In the genomic region with DNA sequence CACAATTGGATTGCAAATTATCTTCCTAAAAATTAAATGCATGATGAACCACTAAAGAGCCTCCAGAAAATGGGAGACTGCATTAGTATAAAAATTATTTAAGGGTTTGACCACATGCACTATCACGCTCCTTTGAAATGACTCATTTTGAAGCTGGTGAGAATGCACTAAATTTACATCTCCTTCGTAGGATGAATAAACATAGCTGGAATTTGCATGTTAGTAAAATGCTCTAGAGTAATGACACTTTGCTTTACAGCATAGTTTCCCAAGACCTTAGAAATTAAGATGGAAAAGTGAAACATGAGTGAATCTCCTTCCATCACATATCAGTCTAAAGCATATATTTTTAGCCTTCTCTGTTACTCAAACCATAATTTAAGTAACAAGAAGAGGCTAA, we compare ENCODE assay signal across 1 cellular context.
TF ChIP-seq lines count a peak whose summit lies in the region.

No MANE protein-coding gene starts in this region.

TF ChIP-seq in IMR-90, 13 proteins besides CTCF, POLR2A, EP300 and RAD21 (continued from another document):
- TF ChIP-seq NFE2L2 (IDR thresholded peaks at IDR 0.05; ENCODE audit: low read depth, low read length): no peak
- 0 out of 2 replicates have a peak, but pooled peaks have one; percentile 28 for TF ChIP-seq BHLHE40 (IDR thresholded peaks at IDR 0.05; ENCODE audit: low read depth, low read length)
- TF ChIP-seq CHD1 (IDR thresholded peaks at IDR 0.05; ENCODE audit: low read depth, low read length): no peak
- TF ChIP-seq MAFK (IDR thresholded peaks at IDR 0.05; ENCODE audit: low read depth, low read length): peak; percentile 31; the same call in 1 of the 2 replicates
- TF ChIP-seq FOS (IDR thresholded peaks at IDR 0.05; ENCODE audit: low read depth, low read length): peak; percentile 90
- TF ChIP-seq MAZ (IDR thresholded peaks at IDR 0.05; ENCODE audit: borderline replicate concordance, low read depth, low read length): no peak
- TF ChIP-seq, protein P1, sequence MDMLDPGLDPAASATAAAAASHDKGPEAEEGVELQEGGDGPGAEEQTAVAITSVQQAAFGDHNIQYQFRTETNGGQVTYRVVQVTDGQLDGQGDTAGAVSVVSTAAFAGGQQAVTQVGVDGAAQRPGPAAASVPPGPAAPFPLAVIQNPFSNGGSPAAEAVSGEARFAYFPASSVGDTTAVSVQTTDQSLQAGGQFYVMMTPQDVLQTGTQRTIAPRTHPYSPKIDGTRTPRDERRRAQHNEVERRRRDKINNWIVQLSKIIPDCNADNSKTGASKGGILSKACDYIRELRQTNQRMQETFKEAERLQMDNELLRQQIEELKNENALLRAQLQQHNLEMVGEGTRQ (IDR thresholded peaks at IDR 0.05; ENCODE audit: low read depth, low read length): peak; percentile 32; the same call in 1 of the 2 replicates
- TF ChIP-seq MXI1 (IDR thresholded peaks at IDR 0.05; ENCODE audit: borderline replicate concordance, low read depth, low read length): no peak
